In the genomic region with DNA sequence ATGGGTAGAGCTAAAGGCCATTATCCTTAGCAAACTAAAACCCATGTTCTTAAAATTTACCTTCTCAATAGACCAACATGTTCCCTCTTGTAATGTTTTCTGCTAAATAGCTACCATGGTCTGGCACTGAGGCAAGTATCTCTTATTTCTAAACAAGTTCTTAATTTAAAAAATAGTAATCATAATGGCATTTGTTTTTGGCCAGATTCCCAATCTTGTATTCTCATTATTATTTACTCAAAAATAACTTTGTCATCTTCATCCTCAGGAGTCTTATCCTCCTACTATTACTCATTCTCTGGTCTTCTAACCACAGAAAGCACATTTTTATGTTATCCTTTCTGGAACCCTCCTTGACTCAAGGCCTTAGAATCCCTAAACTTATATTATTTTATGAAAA, we compare ENCODE assay signal across 19 cellular contexts.
DNase-seq lines count a peak whose midpoint lies in the region; TF ChIP-seq lines count a peak whose summit lies in the region.
"Had no signal": no experiment of that assay in that cellular context is flagged by ENCODE, and none has a peak within 500 bp of the region (broad histone marks: within the 10 kb centered on the region; RNA-seq: fewer than 3 reads in every experiment).

No MANE protein-coding gene starts in this region.

- H3K27ac ChIP-seq in right atrium auricular region = no peak overlapping the region
- no peak overlapping the region for H3K27ac ChIP-seq in dorsolateral prefrontal cortex
- H3K27ac ChIP-seq: SJSA1 had no signal

- no peak overlapping the region for H3K4me3 ChIP-seq in astrocyte of the spinal cord (ENCODE audit: low read depth, low read length)
- H3K4me3 ChIP-seq in fibroblast of mammary gland (ENCODE audit: control insufficient read depth, low read depth, low read length) = no peak overlapping the region
- no peak overlapping the region for H3K4me3 ChIP-seq in right atrium auricular region
- no peak overlapping the region for H3K4me3 ChIP-seq in dorsolateral prefrontal cortex
- H3K4me3 ChIP-seq: SJSA1 had no signal

- peaks cover 0 to 4% of the 10 kb centered on the region in 2 donors for H3K9me3 ChIP-seq in right atrium auricular region
- H3K9me3 ChIP-seq: SJSA1 had no signal

- no peaks in the 10 kb centered on the region for H3K36me3 ChIP-seq in right atrium auricular region
- H3K36me3 ChIP-seq: SJSA1 had no signal

- H3K4me1 ChIP-seq in right atrium auricular region = no peaks in the 10 kb centered on the region
- H3K4me1 ChIP-seq: SJSA1 had no signal

- DNase-seq in M059J (ENCODE audit: low read depth) (peak; percentile 38), astrocyte of the spinal cord (ENCODE audit: low read depth, low spot score) (peak; percentile 28), fibroblast of mammary gland (ENCODE audit: low read depth) (peak; percentile 8), myocyte (ENCODE audit: low read depth) (peak; percentile 29), G401 (ENCODE audit: low spot score) (no peak), right atrium auricular region (ENCODE audit: low spot score) (no peak), AML-193 (lab: John Stamatoyannopoulos, UW) (no peak), dorsolateral prefrontal cortex (no peak)
- DNase-seq: COR-L47; GOT3; Kasumi-1; NCI-H1417 treated with DMSO at 0.1 percent for 48 hours; NCI-H2029; NCI-H2171; NCI-H446 treated with DMSO at 0.1 percent for 48 hours; NK-92 treated with Interleukin-12 subunit alpha and Interleukin-12 subunit beta, amount 100 ng/mL, for 24 hours; OCI-M1; RPMI8226 had no signal

- TF ChIP-seq CTCF in astrocyte of the spinal cord (IDR thresholded peaks at IDR 0.05; ENCODE audit: low read depth, low read length) (no peak), fibroblast of mammary gland (conservative IDR thresholded peaks at IDR 0.05; ENCODE audit: control insufficient read depth, insufficient read depth, low read depth, low read length) (no peak), right atrium auricular region (IDR thresholded peaks at IDR 0.05) (no peak), dorsolateral prefrontal cortex (IDR thresholded peaks at IDR 0.05 in 54 of 56, conservative IDR thresholded peaks at IDR 0.05 in 2 of 56; ENCODE audit: low read depth in 1 of 56, partially characterized antibody in 56 of 56) (no peak)

- in situ Hi-C loops in astrocyte of the spinal cord (cut with HindIII; ENCODE audit: low sequenced_read_pairs) = no loop called here
- in situ Hi-C loops in G401 (cut with HindIII; ENCODE audit: low sequenced_read_pairs) = no loop called here

- no peaks in the 10 kb centered on the region for H3K27me3 ChIP-seq in right atrium auricular region
- no peaks in the 10 kb centered on the region for H3K27me3 ChIP-seq in dorsolateral prefrontal cortex
- H3K27me3 ChIP-seq: SJSA1 had no signal

- intact Hi-C loops in dorsolateral prefrontal cortex (cut with DNase I) = no loop called here

Comparison
In these comparisons a context has a peak if more than half of its experiments do, and no peak if none do; other contexts are left out.
1. DNase-seq: peak in M059J (single experiment), astrocyte of the spinal cord (single experiment), fibroblast of mammary gland (single experiment) and myocyte (single experiment); none in G401 (single experiment), right atrium auricular region (single experiment), AML-193 (0 of 2) and dorsolateral prefrontal cortex (0 of 10).